9 cellular contexts compared by ENCODE assay signal in the genomic region with DNA sequence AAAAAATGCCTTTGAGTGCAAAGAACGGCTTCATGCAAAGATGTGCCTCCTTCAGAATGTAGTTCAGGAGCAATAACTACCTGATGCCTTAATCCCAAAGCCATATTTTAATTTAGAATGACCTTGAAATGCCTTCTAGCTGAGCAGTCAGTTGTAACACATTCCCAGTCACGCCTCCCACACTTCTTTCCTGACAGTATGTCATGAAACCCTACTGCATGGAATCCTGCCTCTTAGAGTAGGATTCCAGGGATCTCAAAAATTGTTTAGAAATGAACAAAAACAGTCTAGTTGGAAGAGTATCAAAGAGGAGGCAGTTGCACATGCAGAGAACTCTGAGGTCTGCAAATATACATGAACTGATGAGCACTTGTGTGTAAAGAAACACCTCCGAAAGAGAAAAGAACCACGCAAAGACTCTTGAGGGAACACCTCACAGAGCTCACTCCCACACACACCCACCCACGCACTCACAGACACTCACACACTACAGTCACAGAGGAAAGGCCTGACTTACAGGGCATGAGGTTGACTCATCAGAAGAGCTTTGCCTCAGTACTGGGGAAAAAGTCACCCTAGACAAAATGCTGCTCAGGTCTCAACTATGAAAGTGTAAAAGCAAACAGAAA.
DNase-seq lines count a peak whose midpoint lies in the region; ATAC-seq, FAIRE-seq and TF ChIP-seq lines count a peak whose summit lies in the region.
"Had no signal": no experiment of that assay in that cellular context is flagged by ENCODE, and none has a peak within 500 bp of the region (broad histone marks: within the 10 kb centered on the region; RNA-seq: fewer than 3 reads in every experiment).

No MANE protein-coding gene starts in this region.

- CTCF ChIA-PET in activated B cell treated with CpG ODN at 0.5 μM for 24 hours (lab: Charles Lee), result interaction anchor here (0.7 to 4.3 kb wide), 5 partner anchors 12 to 236 kb away, joined by 3 to 56 read pairs (median 6); no protein-coding TSS in a partner anchor

- peak; percentile 94 for FAIRE-seq in GM12892 (lab: Jason Lieb, UNC)
- FAIRE-seq: keratinocyte had no signal

- peak overlapping the region; percentile 94 for H3K27ac Mint-ChIP-seq in activated B cell treated with CpG ODN at 0.5 μM for 24 hours

- no peaks in the 10 kb centered on the region for H3K9me3 Mint-ChIP-seq in activated B cell treated with CpG ODN at 0.5 μM for 24 hours

- DNase-seq in GM12892 (ENCODE audit: insufficient read length) (no peak), activated B cell treated with CpG ODN at 0.5 μM for 24 hours (no peak), epithelial cell of proximal tubule (ENCODE audit: low read depth) (peak; percentile 38), HuH-7 (ENCODE audit: low spot score) (no peak)
- peak; percentile 70 for DNase-seq in stimulated activated CD4-positive, alpha-beta T cell treated with anti-CD3 and anti-CD28 coated beads, Interleukin-4, amount 100 ng/mL, for 24 hours

- TF ChIP-seq POLR2A in GM12892 (IDR thresholded peaks at IDR 0.05; ENCODE audit: low read depth, low read length), result no peak

- no peaks in the 10 kb centered on the region for H3K27me3 Mint-ChIP-seq in activated B cell treated with CpG ODN at 0.5 μM for 24 hours

- H3K4me1 Mint-ChIP-seq in activated B cell treated with CpG ODN at 0.5 μM for 24 hours, result peaks cover 55% of the 10 kb centered on the region

- intact Hi-C loops in activated B cell treated with CpG ODN at 0.5 μM for 24 hours (cut with micrococcal nuclease), result loop anchor here (2.0 to 10.0 kb wide), 3 partner anchors 35 to 687 kb away; no protein-coding TSS in a partner anchor

- POLR2A ChIA-PET in activated B cell treated with CpG ODN at 0.5 μM for 24 hours (lab: Charles Lee), result interaction anchor here (1.0 to 2.5 kb wide), 6 partner anchors 24 to 560 kb away, joined by 3 to 10 read pairs (median 4); no protein-coding TSS in a partner anchor

- no peak overlapping the region for H3K4me3 ChIP-seq in epithelial cell of proximal tubule (ENCODE audit: low read depth, low read length)

- ATAC-seq in activated B cell treated with CpG ODN at 0.5 μM for 24 hours (ENCODE audit: low read depth) (peak; percentile 45), HG02852 (IDR thresholded peaks at IDR 0.05; ENCODE audit: unreplicated experiment) (no peak), HG03025 (IDR thresholded peaks at IDR 0.05; ENCODE audit: low FRiP score, unreplicated experiment) (no peak), HG03280 (IDR thresholded peaks at IDR 0.05; ENCODE audit: unreplicated experiment) (no peak)

- no peaks in the 10 kb centered on the region for H3K36me3 Mint-ChIP-seq in activated B cell treated with CpG ODN at 0.5 μM for 24 hours (ENCODE audit: low read depth)

- H3K4me3 Mint-ChIP-seq in activated B cell treated with CpG ODN at 0.5 μM for 24 hours, result peak overlapping the region; percentile 68

- TF ChIP-seq CTCF in activated B cell treated with CpG ODN at 0.5 μM for 24 hours (IDR thresholded peaks at IDR 0.05), result no peak
- TF ChIP-seq CTCF in epithelial cell of proximal tubule (conservative IDR thresholded peaks at IDR 0.05; ENCODE audit: low read depth, low read length), result no peak

Comparison
In these comparisons a context has a peak if more than half of its experiments do, and no peak if none do; other contexts are left out.
1. DNase-seq: peak in epithelial cell of proximal tubule (single experiment) and stimulated activated CD4-positive, alpha-beta T cell treated with anti-CD3 and anti-CD28 coated beads, Interleukin-4, amount 100 ng/mL, for 24 hours (single experiment); none in GM12892 (single experiment), activated B cell treated with CpG ODN at 0.5 μM for 24 hours (single experiment) and HuH-7 (single experiment).